Comparison of ENCODE assay signal across 28 cellular contexts in the genomic region with DNA sequence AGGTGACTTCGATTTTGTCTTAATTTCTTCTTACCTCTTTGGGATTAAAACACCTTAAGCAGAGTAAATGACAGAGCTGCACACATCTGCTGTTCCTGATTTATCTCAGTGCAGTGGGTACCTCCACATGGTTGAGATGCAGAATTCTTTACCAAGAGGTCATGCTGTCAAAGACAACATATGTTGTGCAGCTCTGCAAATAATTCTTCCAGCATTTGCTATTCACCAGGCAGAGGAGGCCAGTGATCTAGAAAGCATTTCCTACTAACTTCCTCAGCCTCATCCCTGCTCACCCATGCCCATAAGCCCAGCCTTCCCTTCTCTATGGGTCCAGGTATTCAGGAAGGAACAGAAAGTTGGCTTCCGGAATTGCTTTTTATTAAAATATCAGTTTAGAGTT.
"Had no signal": no experiment of that assay in that cellular context is flagged by ENCODE, and none has a peak within 500 bp of the region (broad histone marks: within the 10 kb centered on the region; RNA-seq: fewer than 3 reads in every experiment).

No MANE protein-coding gene starts in this region.

- DNase-seq: hypothalamus; immature natural killer cell; kidney; left colon; left lung; lower lobe of right lung; mammary epithelial cell; mesenchymal stem cell; naive thymus-derived CD8-positive, alpha-beta T cell; nucleus accumbens; right lobe of liver; stimulated activated CD4-positive, alpha-beta T cell treated with anti-CD3 and anti-CD28 coated beads, Interleukin-12 subunit alpha, Interleukin-12 subunit beta, amount 100 ng/mL, for 4 hours; stimulated activated CD4-positive, alpha-beta T cell treated with anti-CD3 and anti-CD28 coated beads, Interleukin-15, amount 100 ng/mL, for 24 hours; stimulated activated CD4-positive, alpha-beta T cell treated with anti-CD3 and anti-CD28 coated beads, Interleukin-2, amount 100 ng/mL, for 24 hours; stimulated activated CD4-positive, alpha-beta T cell treated with anti-CD3 and anti-CD28 coated beads, Interleukin-4, amount 100 ng/mL, for 1 hour; stimulated activated naive B cell treated with anti-CD40 and anti-IgM and Interleukin-4, amounts not matched to agents 10 μg/mL and 1 μg/mL and 100 μg/mL, for 72 hours; stimulated activated naive CD8-positive, alpha-beta T cell treated with anti-CD3 and anti-CD28 coated beads, Interleukin-15, Interleukin-2, amounts not matched to agents 100 U/mL and 50 U/mL, for 24 hours; stomach; testis; thyroid gland; transverse colon; upper lobe of left lung had no signal

- H3K4me3 ChIP-seq: left lung, lower lobe of right lung, right atrium auricular region, right lobe of liver, stomach, testis, thyroid gland, transverse colon, upper lobe of left lung had no signal

- H3K79me2 ChIP-seq: parathyroid adenoma had no signal

- FAIRE-seq: islet of Langerhans, kidney had no signal

- H2AFZ ChIP-seq: parathyroid adenoma had no signal

- H3K4me1 Mint-ChIP-seq: immature natural killer cell had no signal

- ATAC-seq: left colon; left lung; lower lobe of right lung; naive thymus-derived CD8-positive, alpha-beta T cell; right lobe of liver; stimulated activated naive B cell treated with anti-CD40 and anti-IgM and Interleukin-4, amounts not matched to agents 10 μg/mL and 1 μg/mL and 100 μg/mL, for 72 hours; stimulated activated naive CD8-positive, alpha-beta T cell treated with anti-CD3 and anti-CD28 coated beads, Interleukin-15, Interleukin-2, amounts not matched to agents 100 U/mL and 50 U/mL, for 24 hours had no signal

- H3K27ac Mint-ChIP-seq: immature natural killer cell; naive thymus-derived CD8-positive, alpha-beta T cell; progenitor cell of endocrine pancreas; stimulated activated naive B cell treated with anti-CD40 and anti-IgM and Interleukin-4, amounts not matched to agents 10 μg/mL and 1 μg/mL and 100 μg/mL, for 72 hours had no signal

- H3K9me3 Mint-ChIP-seq: neural crest cell had no signal

- H3K4me1 ChIP-seq: left lung, lower lobe of right lung, parathyroid adenoma, right lobe of liver, thyroid gland had no signal

- H3K27me3 ChIP-seq: left lung, right atrium auricular region, right lobe of liver, stomach, testis, thyroid gland, transverse colon, upper lobe of left lung had no signal

- H3K27ac ChIP-seq: left lung, lower lobe of right lung, parathyroid adenoma, right atrium auricular region, right lobe of liver, stomach, testis, thyroid gland, upper lobe of left lung had no signal

- H3K9ac ChIP-seq: parathyroid adenoma had no signal

- H3K36me3 Mint-ChIP-seq: immature natural killer cell; naive thymus-derived CD8-positive, alpha-beta T cell; stimulated activated naive B cell treated with anti-CD40 and anti-IgM and Interleukin-4, amounts not matched to agents 10 μg/mL and 1 μg/mL and 100 μg/mL, for 72 hours had no signal

- H3K36me3 ChIP-seq: left lung, lower lobe of right lung, right atrium auricular region, right lobe of liver, stomach, thyroid gland, transverse colon, upper lobe of left lung had no signal

- H3K9me3 ChIP-seq: lower lobe of right lung, right lobe of liver, stomach, testis, thyroid gland, transverse colon, upper lobe of left lung had no signal

- H3K4me3 Mint-ChIP-seq: immature natural killer cell; naive thymus-derived CD8-positive, alpha-beta T cell; nephron; neural crest cell; stimulated activated naive B cell treated with anti-CD40 and anti-IgM and Interleukin-4, amounts not matched to agents 10 μg/mL and 1 μg/mL and 100 μg/mL, for 72 hours had no signal
